Comparison of ENCODE assay signal across 1 cellular context in genomic region chr1:168599636-168600035, GRCh38.
TF ChIP-seq lines count a peak whose summit lies in the region.

No MANE protein-coding gene starts in this region.

TF ChIP-seq in GM23338, 12 proteins besides CTCF, POLR2A, EP300 and RAD21 (continued from another document):
- TF ChIP-seq ZNF462 (CRISPR knock-in tag; IDR thresholded peaks at IDR 0.05) (no peak), EZH2 (IDR thresholded peaks at IDR 0.05; ENCODE audit: low read depth, unreplicated experiment) (no peak), ZNF331 (CRISPR knock-in tag; IDR thresholded peaks at IDR 0.05; ENCODE audit: low read depth) (no peak), STAT1 (IDR thresholded peaks at IDR 0.05; ENCODE audit: unreplicated experiment) (no peak), JUNB (IDR thresholded peaks at IDR 0.05; ENCODE audit: unreplicated experiment) (no peak), CREB1 (CRISPR knock-in tag; IDR thresholded peaks at IDR 0.05; ENCODE audit: low read depth) (no peak), ETS1 (IDR thresholded peaks at IDR 0.05) (no peak), REST (IDR thresholded peaks at IDR 0.05; ENCODE audit: unreplicated experiment) (no peak), NANOG (IDR thresholded peaks at IDR 0.05; ENCODE audit: borderline replicate concordance) (no peak), ZNF114 (CRISPR knock-in tag; IDR thresholded peaks at IDR 0.05) (no peak)
